ENCODE assay signal across 7 cellular contexts in genomic region chr2:68292108-68292710, GRCh38.
DNase-seq lines count a peak whose midpoint lies in the region; ATAC-seq, FAIRE-seq and TF ChIP-seq lines count a peak whose summit lies in the region.

No MANE protein-coding gene starts in this region.

- no peaks in the 10 kb centered on the region for H3K9me3 ChIP-seq in MM.1S (replicated peaks; ENCODE audit: insufficient read depth, low read length)

- H3K27me3 ChIP-seq in MM.1S (replicated peaks; ENCODE audit: insufficient read depth, low read length): no peaks in the 10 kb centered on the region

- peak; percentile 94 for TF ChIP-seq CTCF in MM.1S (IDR thresholded peaks at IDR 0.05; ENCODE audit: low read length)

- no peak overlapping the region for H3K4me2 ChIP-seq in MM.1S (ENCODE audit: low read depth, low read length)

- no peaks in the 10 kb centered on the region for H3K36me3 ChIP-seq in MM.1S (replicated peaks; ENCODE audit: insufficient read depth, low read length)

- FAIRE-seq in islet of Langerhans (lab: Jason Lieb, UNC): peak; percentile 91

- peak; percentile 61 for ATAC-seq in GM19035 (IDR thresholded peaks at IDR 0.05; ENCODE audit: unreplicated experiment)
- no peak for ATAC-seq in GM18517 (IDR thresholded peaks at IDR 0.05; ENCODE audit: unreplicated experiment)
- ATAC-seq in HG02840 (IDR thresholded peaks at IDR 0.05; ENCODE audit: low FRiP score, unreplicated experiment): no peak

- DNase-seq in DMS114 treated with DMSO at 0.1 percent for 48 hours (lab: John Stamatoyannopoulos, UW; ENCODE audit: unreplicated experiment): peak; percentile 18
- peak; percentile 65 for DNase-seq in MM.1S
- DNase-seq in activated CD4-positive, alpha-beta T cell treated with anti-CD3 and anti-CD28 coated beads, Interleukin-2, amount 50 U/mL, for 1 hour: peak; percentile 1

- no peaks in the 10 kb centered on the region for H3K9me2 ChIP-seq in MM.1S (replicated peaks; ENCODE audit: insufficient read depth, low read length)

- no peak overlapping the region for H3K4me3 ChIP-seq in MM.1S (ENCODE audit: low read length)

- H2AFZ ChIP-seq in MM.1S (ENCODE audit: low read length): no peak overlapping the region

- H3K9ac ChIP-seq in MM.1S (ENCODE audit: low read length): no peak overlapping the region

- H4K20me1 ChIP-seq in MM.1S (ENCODE audit: insufficient read depth, low read length): no peaks in the 10 kb centered on the region

- no peak overlapping the region for H3K27ac ChIP-seq in MM.1S (ENCODE audit: low read length)

- peaks cover 42% of the 10 kb centered on the region for H3K4me1 ChIP-seq in MM.1S (ENCODE audit: low read length)

- H3K79me2 ChIP-seq in MM.1S (ENCODE audit: low read length): no peaks in the 10 kb centered on the region

- H3F3A ChIP-seq in MM.1S (ENCODE audit: insufficient read depth, low read length): peaks cover 10% of the 10 kb centered on the region; the same call in 1 of the 2 replicates

Comparison
In these comparisons a context has a peak if more than half of its experiments do, and no peak if none do; other contexts are left out.
1. DNase-seq: peak in every context shown above with its lines; median percentile 65 in MM.1S; 18 in DMS114 treated with DMSO at 0.1 percent for 48 hours; 1 in activated CD4-positive, alpha-beta T cell treated with anti-CD3 and anti-CD28 coated beads, Interleukin-2, amount 50 U/mL, for 1 hour.